1 cellular context compared by ENCODE assay signal in the genomic region with DNA sequence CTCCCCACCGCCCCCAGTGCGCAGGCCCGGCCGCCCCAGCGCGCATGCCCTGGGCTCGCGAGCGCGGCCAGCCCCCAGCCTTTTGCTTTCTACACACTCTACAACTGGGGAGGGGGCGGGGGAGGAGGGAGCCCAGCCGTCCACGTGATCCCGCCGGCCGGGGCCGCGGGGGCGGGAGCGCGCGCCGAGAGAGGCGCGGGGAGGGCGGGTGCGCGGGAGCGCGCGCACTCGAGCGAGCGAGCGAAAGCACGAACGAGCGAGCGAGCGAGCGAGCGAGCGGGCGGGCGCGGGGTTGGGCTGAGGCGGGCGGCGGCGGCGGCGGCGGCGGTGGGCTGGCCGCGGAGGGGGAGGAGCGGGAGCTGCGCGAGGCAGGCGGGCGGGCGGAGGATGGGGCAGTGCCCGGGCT.
TF ChIP-seq lines count a peak whose summit lies in the region.

A gene (plus strand): TSS at position 395 of the 406 bp plus-strand sequence. CDS start 1,179 bp downstream, outside the sequence.

TF ChIP-seq in GM23338, 12 proteins besides CTCF, POLR2A, EP300 and RAD21 (continued from another document):
- TF ChIP-seq, protein P1, sequence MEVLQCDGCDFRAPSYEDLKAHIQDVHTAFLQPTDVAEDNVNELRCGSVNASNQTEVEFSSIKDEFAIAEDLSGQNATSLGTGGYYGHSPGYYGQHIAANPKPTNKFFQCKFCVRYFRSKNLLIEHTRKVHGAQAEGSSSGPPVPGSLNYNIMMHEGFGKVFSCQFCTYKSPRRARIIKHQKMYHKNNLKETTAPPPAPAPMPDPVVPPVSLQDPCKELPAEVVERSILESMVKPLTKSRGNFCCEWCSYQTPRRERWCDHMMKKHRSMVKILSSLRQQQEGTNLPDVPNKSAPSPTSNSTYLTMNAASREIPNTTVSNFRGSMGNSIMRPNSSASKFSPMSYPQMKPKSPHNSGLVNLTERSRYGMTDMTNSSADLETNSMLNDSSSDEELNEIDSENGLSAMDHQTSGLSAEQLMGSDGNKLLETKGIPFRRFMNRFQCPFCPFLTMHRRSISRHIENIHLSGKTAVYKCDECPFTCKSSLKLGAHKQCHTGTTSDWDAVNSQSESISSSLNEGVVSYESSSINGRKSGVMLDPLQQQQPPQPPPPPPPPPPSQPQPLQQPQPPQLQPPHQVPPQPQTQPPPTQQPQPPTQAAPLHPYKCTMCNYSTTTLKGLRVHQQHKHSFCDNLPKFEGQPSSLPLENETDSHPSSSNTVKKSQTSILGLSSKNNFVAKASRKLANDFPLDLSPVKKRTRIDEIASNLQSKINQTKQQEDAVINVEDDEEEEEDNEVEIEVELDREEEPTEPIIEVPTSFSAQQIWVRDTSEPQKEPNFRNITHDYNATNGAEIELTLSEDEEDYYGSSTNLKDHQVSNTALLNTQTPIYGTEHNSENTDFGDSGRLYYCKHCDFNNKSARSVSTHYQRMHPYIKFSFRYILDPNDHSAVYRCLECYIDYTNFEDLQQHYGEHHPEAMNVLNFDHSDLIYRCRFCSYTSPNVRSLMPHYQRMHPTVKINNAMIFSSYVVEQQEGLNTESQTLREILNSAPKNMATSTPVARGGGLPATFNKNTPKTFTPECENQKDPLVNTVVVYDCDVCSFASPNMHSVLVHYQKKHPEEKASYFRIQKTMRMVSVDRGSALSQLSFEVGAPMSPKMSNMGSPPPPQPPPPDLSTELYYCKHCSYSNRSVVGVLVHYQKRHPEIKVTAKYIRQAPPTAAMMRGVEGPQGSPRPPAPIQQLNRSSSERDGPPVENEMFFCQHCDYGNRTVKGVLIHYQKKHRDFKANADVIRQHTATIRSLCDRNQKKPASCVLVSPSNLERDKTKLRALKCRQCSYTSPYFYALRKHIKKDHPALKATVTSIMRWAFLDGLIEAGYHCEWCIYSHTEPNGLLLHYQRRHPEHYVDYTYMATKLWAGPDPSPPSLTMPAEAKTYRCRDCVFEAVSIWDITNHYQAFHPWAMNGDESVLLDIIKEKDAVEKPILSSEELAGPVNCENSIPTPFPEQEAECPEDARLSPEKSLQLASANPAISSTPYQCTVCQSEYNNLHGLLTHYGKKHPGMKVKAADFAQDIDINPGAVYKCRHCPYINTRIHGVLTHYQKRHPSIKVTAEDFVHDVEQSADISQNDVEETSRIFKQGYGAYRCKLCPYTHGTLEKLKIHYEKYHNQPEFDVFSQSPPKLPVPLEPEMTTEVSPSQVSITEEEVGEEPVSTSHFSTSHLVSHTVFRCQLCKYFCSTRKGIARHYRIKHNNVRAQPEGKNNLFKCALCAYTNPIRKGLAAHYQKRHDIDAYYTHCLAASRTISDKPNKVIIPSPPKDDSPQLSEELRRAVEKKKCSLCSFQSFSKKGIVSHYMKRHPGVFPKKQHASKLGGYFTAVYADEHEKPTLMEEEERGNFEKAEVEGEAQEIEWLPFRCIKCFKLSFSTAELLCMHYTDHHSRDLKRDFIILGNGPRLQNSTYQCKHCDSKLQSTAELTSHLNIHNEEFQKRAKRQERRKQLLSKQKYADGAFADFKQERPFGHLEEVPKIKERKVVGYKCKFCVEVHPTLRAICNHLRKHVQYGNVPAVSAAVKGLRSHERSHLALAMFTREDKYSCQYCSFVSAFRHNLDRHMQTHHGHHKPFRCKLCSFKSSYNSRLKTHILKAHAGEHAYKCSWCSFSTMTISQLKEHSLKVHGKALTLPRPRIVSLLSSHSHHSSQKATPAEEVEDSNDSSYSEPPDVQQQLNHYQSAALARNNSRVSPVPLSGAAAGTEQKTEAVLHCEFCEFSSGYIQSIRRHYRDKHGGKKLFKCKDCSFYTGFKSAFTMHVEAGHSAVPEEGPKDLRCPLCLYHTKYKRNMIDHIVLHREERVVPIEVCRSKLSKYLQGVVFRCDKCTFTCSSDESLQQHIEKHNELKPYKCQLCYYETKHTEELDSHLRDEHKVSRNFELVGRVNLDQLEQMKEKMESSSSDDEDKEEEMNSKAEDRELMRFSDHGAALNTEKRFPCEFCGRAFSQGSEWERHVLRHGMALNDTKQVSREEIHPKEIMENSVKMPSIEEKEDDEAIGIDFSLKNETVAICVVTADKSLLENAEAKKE (CRISPR knock-in tag; IDR thresholded peaks at IDR 0.05) = no peak
